In the genomic region with DNA sequence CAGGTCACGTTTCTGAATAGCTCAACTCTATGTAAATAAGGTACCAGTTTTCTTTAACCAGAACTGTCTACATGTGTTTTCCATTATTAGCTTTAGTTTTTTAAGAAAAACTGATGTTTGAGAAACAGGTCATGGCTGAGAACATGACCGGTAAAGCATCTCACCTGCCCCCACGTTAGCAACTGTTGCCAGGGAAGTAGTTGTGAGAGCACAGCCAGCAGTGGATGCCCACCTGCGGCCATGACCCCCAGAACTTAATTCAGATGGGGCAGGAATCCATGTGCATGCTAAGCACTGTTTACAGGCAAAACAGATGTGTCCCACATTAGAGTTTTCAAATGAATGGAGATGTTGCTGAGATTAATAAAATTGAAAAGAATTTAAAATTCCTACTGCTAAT, we compare ENCODE assay signal across 16 cellular contexts.
DNase-seq lines count a peak whose midpoint lies in the region; ATAC-seq and TF ChIP-seq lines count a peak whose summit lies in the region.
"Had no signal": no experiment of that assay in that cellular context is flagged by ENCODE, and none has a peak within 500 bp of the region (broad histone marks: within the 10 kb centered on the region; RNA-seq: fewer than 3 reads in every experiment).

No MANE protein-coding gene starts in this region.

- H3K36me3 Mint-ChIP-seq in memory B cell = peaks cover 19% of the 10 kb centered on the region

- ATAC-seq in memory B cell (ENCODE audit: low read depth) (no peak), psoas muscle (no peak), GM21737 (IDR thresholded peaks at IDR 0.05; ENCODE audit: unreplicated experiment) (no peak)
- ATAC-seq: K562 had no signal

- TF ChIP-seq POLR2A in transverse colon (IDR thresholded peaks at IDR 0.05) = no peak

- no peaks in the 10 kb centered on the region for H3K27me3 ChIP-seq in GM23248 (replicated peaks; ENCODE audit: insufficient read depth)
- H3K27me3 ChIP-seq in psoas muscle (ENCODE audit: insufficient read depth in 3 of 3, low read length in 2 of 3) = no peaks in the 10 kb centered on the region
- no peaks in the 10 kb centered on the region for H3K27me3 ChIP-seq in transverse colon
- H3K27me3 ChIP-seq in HAP-1 (ENCODE audit: low read depth) = no peaks in the 10 kb centered on the region

- H3K4me2 ChIP-seq in GM23248 (ENCODE audit: unreplicated experiment) = no peak overlapping the region
- H3K4me2 ChIP-seq: PC-9 had no signal

- in situ Hi-C loops in GM23248 (cut with MboI) (no loop called here), transverse colon (cut with MboI; ENCODE audit: low pct_ligation_motif_present in 1 of 4, low pct_unique_long_range_greater_than_20kb in 1 of 4, low sequenced_read_pairs in 3 of 4) (no loop called here), HAP-1 (cut with MboI; ENCODE audit: low sequenced_read_pairs) (no loop called here)

- H3K9me2 ChIP-seq in GM23248 (ENCODE audit: insufficient read depth) = no peaks in the 10 kb centered on the region

- POLR2A ChIA-PET in RWPE1 (lab: Yijun Ruan, JAX; ENCODE audit: low non-redundant PET) = no interaction called here

- H3K4me1 Mint-ChIP-seq in memory B cell = peaks cover 21% of the 10 kb centered on the region

- H3K4me1 ChIP-seq in GM23248 (ENCODE audit: insufficient read depth) (peaks cover 9% of the 10 kb centered on the region), psoas muscle (peaks cover 40% of the 10 kb centered on the region), transverse colon (peaks cover under 1 to 10% (median 2%) of the 10 kb centered on the region in 4 donors), HAP-1 (no peaks in the 10 kb centered on the region)

- CTCF ChIA-PET in RWPE1 (lab: Yijun Ruan, JAX) = no interaction called here

- 0 out of 2 replicates have a peak, but pooled peaks cover 5% of the 10 kb centered on the region for H4K20me1 ChIP-seq in GM23248 (ENCODE audit: insufficient read depth)

- H3K4me3 Mint-ChIP-seq in memory B cell = no peak overlapping the region

- peak overlapping the region; percentile 78 for H3K27ac Mint-ChIP-seq in memory B cell

- 0 out of 2 replicates have a peak overlapping the region, but pooled peaks have one; percentile 6 for H3K27ac ChIP-seq in GM23248
- H3K27ac ChIP-seq in RWPE1 = peak overlapping the region; percentile 18; the same call in 1 of the 2 replicates
- H3K27ac ChIP-seq in psoas muscle = peak overlapping the region; percentile 5
- no peak overlapping the region for H3K27ac ChIP-seq in transverse colon
- H3K27ac ChIP-seq: C4-2B, PC-9 had no signal

- H3K27me3 Mint-ChIP-seq in memory B cell = no peaks in the 10 kb centered on the region

- DNase-seq in GM23248 (no peak), RWPE1 (ENCODE audit: low spot score) (no peak), memory B cell (ENCODE audit: low spot score in 2 of 2) (no peak), psoas muscle (no peak), transverse colon (no peak), HAP-1 (ENCODE audit: low spot score in 2 of 2) (no peak)
- DNase-seq: COR-L47, NCI-H1048, NCI-H1436 treated with DMSO at 0.1 percent for 48 hours, NCI-H2029 treated with DMSO at 0.1 percent for 48 hours, NCI-H2171 treated with DMSO at 0.1 percent for 48 hours, NCI-H774, PC-9 had no signal

- peak overlapping the region; percentile 22; the same call in 1 of the 2 replicates for H3K9ac ChIP-seq in GM23248

- intact Hi-C loops in psoas muscle (cut with DNase I) = no loop called here
- intact Hi-C loops in transverse colon (cut with DNase I; ENCODE audit: low total_unique reads) = no loop called here

- H3K79me2 ChIP-seq in GM23248 (ENCODE audit: insufficient read depth) = peaks cover 100% of the 10 kb centered on the region

- H3K9me3 ChIP-seq in GM23248 (ENCODE audit: low read depth) (no peaks in the 10 kb centered on the region), psoas muscle (no peaks in the 10 kb centered on the region), transverse colon (no peaks in the 10 kb centered on the region), HAP-1 (no peaks in the 10 kb centered on the region)

- H3K9me3 Mint-ChIP-seq in memory B cell = no peaks in the 10 kb centered on the region

- peaks cover 5% of the 10 kb centered on the region; the same call in 1 of the 2 replicates for H3K36me3 ChIP-seq in GM23248 (ENCODE audit: low read depth)
- H3K36me3 ChIP-seq in psoas muscle (ENCODE audit: insufficient read depth in 1 of 2, low read depth in 1 of 2) = no peaks in the 10 kb centered on the region
- H3K36me3 ChIP-seq in transverse colon = peaks cover 0 to 6% (median 0%) of the 10 kb centered on the region in 4 donors
- H3K36me3 ChIP-seq in HAP-1 (replicated peaks) = peaks cover 3% of the 10 kb centered on the region; the same call in 1 of the 2 replicates

- H3F3A ChIP-seq in GM23248 (ENCODE audit: insufficient read depth) = peaks cover 21% of the 10 kb centered on the region

- no peak overlapping the region for H2AFZ ChIP-seq in GM23248
- H2AFZ ChIP-seq: PC-9 had no signal

- H3K4me3 ChIP-seq in GM23248 (no peak overlapping the region), psoas muscle (no peak overlapping the region), transverse colon (no peak overlapping the region), HAP-1 (no peak overlapping the region)
- H3K4me3 ChIP-seq: K562, PC-9 had no signal

- 30 to 34% methylated on average over 4 of the region's 4 CpGs for WGBS in GM23248 (ENCODE audit: low coverage in 1 of 2, low lambda C conversion rate in 2 of 2, missing lambda C conversion rate in 2 of 2), 2 experiments
- 52 to 62% (median 57%) methylated on average over 4 of the region's 4 CpGs for WGBS in psoas muscle, 3 donors
- 63 to 75% methylated on average over 1 to 4 of the region's 4 CpGs for WGBS in transverse colon (ENCODE audit: low coverage in 1 of 2), 2 donors

- TF ChIP-seq CTCF in RWPE1 (conservative IDR thresholded peaks at IDR 0.05; ENCODE audit: low read depth) (no peak), psoas muscle (IDR thresholded peaks at IDR 0.05) (no peak), transverse colon (IDR thresholded peaks at IDR 0.05) (no peak)

- TF ChIP-seq EP300 in transverse colon (IDR thresholded peaks at IDR 0.05; ENCODE audit: low read depth) = no peak

Comparison
In these comparisons a context has a peak if more than half of its experiments do, and no peak if none do; other contexts are left out.
1. H3K27ac ChIP-seq: peak in GM23248 (single experiment), RWPE1 (single experiment) and psoas muscle (single experiment); none in transverse colon (0 of 4).